Comparison of ENCODE assay signal across 10 cellular contexts in the genomic region with DNA sequence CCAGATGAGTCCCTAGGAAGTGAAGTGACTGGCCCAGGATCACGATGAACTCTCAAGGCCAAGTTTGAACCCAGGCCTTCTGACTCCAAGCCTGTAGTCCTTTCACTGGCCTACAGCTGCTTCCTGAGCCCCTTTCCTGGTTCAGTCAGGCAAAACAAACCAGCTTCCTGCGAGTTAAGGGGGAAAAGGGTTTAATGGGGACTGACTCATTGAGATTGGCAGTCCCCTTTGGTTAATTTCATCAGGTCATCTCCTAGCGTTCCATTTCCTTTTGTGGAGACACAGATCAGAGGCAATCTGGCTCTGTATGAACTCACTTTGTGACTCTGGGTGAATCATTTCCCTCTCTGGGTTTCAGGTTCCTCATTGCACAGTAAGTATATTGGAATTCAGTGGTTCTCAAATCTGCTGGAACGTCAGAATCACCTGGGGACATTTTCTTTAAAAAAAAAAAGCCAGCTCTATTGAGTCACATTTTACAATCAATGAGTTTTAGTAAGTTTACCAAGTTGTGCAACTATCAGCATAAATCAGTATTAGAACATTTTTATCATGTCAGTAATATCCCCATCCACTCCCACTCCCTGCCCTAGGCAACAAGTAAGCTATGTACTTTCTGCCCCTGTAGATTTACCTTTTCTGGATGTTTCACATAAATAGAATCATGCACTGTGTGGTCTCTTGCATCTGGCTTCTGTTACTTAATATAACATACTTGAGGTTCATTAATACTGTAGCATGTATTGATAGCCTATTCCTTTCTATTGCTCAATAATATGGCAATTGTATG.
DNase-seq lines count a peak whose midpoint lies in the region; ATAC-seq, FAIRE-seq and TF ChIP-seq lines count a peak whose summit lies in the region.
"Had no signal": no experiment of that assay in that cellular context is flagged by ENCODE, and none has a peak within 500 bp of the region (broad histone marks: within the 10 kb centered on the region; RNA-seq: fewer than 3 reads in every experiment).

No MANE protein-coding gene starts in this region.

- in situ Hi-C loops in astrocyte of the cerebellum (cut with HindIII; ENCODE audit: low sequenced_read_pairs): no loop called here

- H3K27me3 ChIP-seq in right lobe of liver: no peaks in the 10 kb centered on the region

- FAIRE-seq in A204.1 (lab: Jason Lieb, UNC): peak; percentile 93

- peaks cover 32% of the 10 kb centered on the region for H3K36me3 Mint-ChIP-seq in HFFc6 (ENCODE audit: low read depth)
- H3K36me3 Mint-ChIP-seq: stimulated activated memory B cell treated with anti-CD40 and anti-IgM and Interleukin-4, amounts not matched to agents 10 μg/mL and 1 μg/mL and 100 μg/mL, for 72 hours had no signal

- peak; percentile 100 for DNase-seq in HFFc6
- DNase-seq in astrocyte of the cerebellum (ENCODE audit: low read depth): peak; percentile 92
- no peak for DNase-seq in right lobe of liver
- no peak for DNase-seq in SHP77 treated with DMSO at 0.1 percent for 48 hours (lab: John Stamatoyannopoulos, UW)
- no peak for DNase-seq in mucosa of gallbladder (ENCODE audit: low spot score)
- no peak for DNase-seq in pons (ENCODE audit: low spot score)
- DNase-seq: activated CD8-positive, alpha-beta T cell treated with anti-CD3 and anti-CD28 coated beads for 36 hours had no signal

- H3K4me3 Mint-ChIP-seq in HFFc6: peak overlapping the region; percentile 81
- H3K4me3 Mint-ChIP-seq: activated CD8-positive, alpha-beta T cell treated with anti-CD3 and anti-CD28 coated beads for 36 hours; stimulated activated memory B cell treated with anti-CD40 and anti-IgM and Interleukin-4, amounts not matched to agents 10 μg/mL and 1 μg/mL and 100 μg/mL, for 72 hours had no signal

- peaks cover 5% of the 10 kb centered on the region for H3K9me3 Mint-ChIP-seq in HFFc6

- TF ChIP-seq CTCF in HFFc6 (IDR thresholded peaks at IDR 0.05) (no peak), astrocyte of the cerebellum (IDR thresholded peaks at IDR 0.05; ENCODE audit: low read depth, low read length, missing control alignments) (no peak), right lobe of liver (IDR thresholded peaks at IDR 0.05) (no peak)

- no peaks in the 10 kb centered on the region for H3K36me3 ChIP-seq in right lobe of liver

- ATAC-seq in right lobe of liver: peak; percentile 33 to 87 (median 62)
- no peak for ATAC-seq in GM18498 (IDR thresholded peaks at IDR 0.05; ENCODE audit: unreplicated experiment)
- ATAC-seq: activated CD8-positive, alpha-beta T cell treated with anti-CD3 and anti-CD28 coated beads for 36 hours; stimulated activated memory B cell treated with anti-CD40 and anti-IgM and Interleukin-4, amounts not matched to agents 10 μg/mL and 1 μg/mL and 100 μg/mL, for 72 hours had no signal

- no peak overlapping the region for H3K4me3 ChIP-seq in astrocyte of the cerebellum (ENCODE audit: low read depth, low read length)
- no peak overlapping the region for H3K4me3 ChIP-seq in right lobe of liver

- H3K4me1 Mint-ChIP-seq in HFFc6 (ENCODE audit: low read depth): peaks cover 89% of the 10 kb centered on the region
- H3K4me1 Mint-ChIP-seq: stimulated activated memory B cell treated with anti-CD40 and anti-IgM and Interleukin-4, amounts not matched to agents 10 μg/mL and 1 μg/mL and 100 μg/mL, for 72 hours had no signal

- H3K27ac ChIP-seq in right lobe of liver: peak overlapping the region; percentile 47 to 87 (median 87)

- H3K27ac Mint-ChIP-seq in HFFc6: peak overlapping the region; percentile 98
- H3K27ac Mint-ChIP-seq: activated CD8-positive, alpha-beta T cell treated with anti-CD3 and anti-CD28 coated beads for 36 hours; stimulated activated memory B cell treated with anti-CD40 and anti-IgM and Interleukin-4, amounts not matched to agents 10 μg/mL and 1 μg/mL and 100 μg/mL, for 72 hours had no signal

- WGBS in right lobe of liver (ENCODE audit: insufficient coverage, low coverage, low lambda C conversion rate, missing lambda C conversion rate): 8% methylated on average over 3 of the region's 4 CpGs

- no peaks in the 10 kb centered on the region for H3K9me3 ChIP-seq in right lobe of liver

- H3K4me1 ChIP-seq in right lobe of liver: peaks cover 0 to 26% (median 13%) of the 10 kb centered on the region in 4 donors

- TF ChIP-seq POLR2A in right lobe of liver (IDR thresholded peaks at IDR 0.05): no peak

- intact Hi-C loops in right lobe of liver (cut with DNase I): no loop called here

- no peaks in the 10 kb centered on the region; the same call in 1 of the 2 replicates for H3K27me3 Mint-ChIP-seq in HFFc6 (ENCODE audit: insufficient read depth)

Comparison
In these comparisons a context has a peak if more than half of its experiments do, and no peak if none do; other contexts are left out.
1. DNase-seq: peak in HFFc6 (single experiment) and astrocyte of the cerebellum (single experiment); none in right lobe of liver (0 of 3), SHP77 treated with DMSO at 0.1 percent for 48 hours (single experiment), mucosa of gallbladder (single experiment) and pons (single experiment).